Comparison of ENCODE assay signal across 8 cellular contexts in genomic region chr20:49132995-49133451, GRCh38. TPM values are rescaled to one million over a fixed set of nuclear protein-coding genes. Genes with fewer than 3 reads are reported as not detected.
DNase-seq lines count a peak whose midpoint lies in the region; ATAC-seq, FAIRE-seq and TF ChIP-seq lines count a peak whose summit lies in the region.

No MANE protein-coding gene starts in this region.

- peak; percentile 37 for TF ChIP-seq CTCF in astrocyte of the spinal cord (IDR thresholded peaks at IDR 0.05; ENCODE audit: low read depth, low read length)

- FAIRE-seq in GM12892 (lab: Jason Lieb, UNC) (peak; percentile 58), small intestine (lab: Jason Lieb, UNC) (no peak)

- 0 out of 2 replicates have a peak, but pooled peaks have one; percentile 22 for TF ChIP-seq POLR2A in GM12892 (IDR thresholded peaks at IDR 0.05; ENCODE audit: low read depth, low read length)

- no peaks in the 10 kb centered on the region for H3K9me3 ChIP-seq in small intestine (ENCODE audit: control insufficient read depth, low read depth)

- no peak for ATAC-seq in HG03196 (IDR thresholded peaks at IDR 0.05; ENCODE audit: unreplicated experiment)
- ATAC-seq in HG03469 (IDR thresholded peaks at IDR 0.05; ENCODE audit: unreplicated experiment) = no peak

- DNase-seq in Ammon's horn (ENCODE audit: low spot score) (peak; percentile 83), GM12892 (ENCODE audit: insufficient read length) (no peak), NCI-H446 treated with DMSO at 0.1 percent for 48 hours (lab: John Stamatoyannopoulos, UW) (peak; percentile 50), astrocyte of the spinal cord (ENCODE audit: low read depth, low spot score) (peak; percentile 78), iPS DF 19.7 (ENCODE audit: low read depth, low spot score) (peak; percentile 40), small intestine (peak; percentile 76)

- H3K4me3 ChIP-seq in astrocyte of the spinal cord (ENCODE audit: low read depth, low read length) (no peak overlapping the region), small intestine (ENCODE audit: low read depth in 1 of 2, low read length in 2 of 2) (no peak overlapping the region)

- WGBS in small intestine, 3 donors = 32 to 41% (median 37%) methylated on average over 5 of the region's 5 CpGs

- H3K4me1 ChIP-seq in small intestine (ENCODE audit: control insufficient read depth in 2 of 2, insufficient read depth in 1 of 2, low read depth in 1 of 2, low read length in 1 of 2) = no peaks in the 10 kb centered on the region

- H3K36me3 ChIP-seq in small intestine (ENCODE audit: control insufficient read depth in 2 of 2, insufficient read depth in 2 of 2, low read length in 2 of 2) = peaks cover 5% of the 10 kb centered on the region in 2 donors

- H3K27me3 ChIP-seq in small intestine (ENCODE audit: control insufficient read depth in 2 of 2, insufficient read depth in 2 of 2, low read length in 2 of 2) = no peaks in the 10 kb centered on the region

- no peak overlapping the region for H3K27ac ChIP-seq in small intestine (ENCODE audit: low read depth in 1 of 2, low read length in 1 of 2)

- in situ Hi-C loops in astrocyte of the spinal cord (cut with HindIII; ENCODE audit: low sequenced_read_pairs) = no loop called here

RNA-seq across cellular contexts. Expression of gene STAU1, which starts 55.1 kb away (rescaled TPM):
- polyA plus RNA-seq in GM12892 (2012; ENCODE audit: missing spikeins) = 33.3 TPM
- polyA plus RNA-seq in small intestine = 10 to 100 TPM; 47.1 to 66.4 (median 64.3) TPM
